In genomic region chr7:57120123-57120784, GRCh38 we compare ENCODE assay signal across 13 cellular contexts. TPM values are rescaled to one million over a fixed set of nuclear protein-coding genes. Genes with fewer than 3 reads are reported as not detected.
"Had no signal": no experiment of that assay in that cellular context is flagged by ENCODE, and none has a peak within 500 bp of the region (broad histone marks: within the 10 kb centered on the region; RNA-seq: fewer than 3 reads in every experiment).

No MANE protein-coding gene starts in this region.

RNA-seq across cellular contexts. Expression of gene ZNF479, which starts 12.0 kb away (rescaled TPM):
- total RNA-seq: activated B cell treated with CpG ODN at 0.5 μM for 24 hours; activated CD4-positive, alpha-beta memory T cell treated with anti-CD3 and anti-CD28 coated beads for 36 hours; activated CD4-positive, alpha-beta memory T cell treated with anti-CD3 and anti-CD28 coated beads, Interleukin-2, amount 10 ng/mL, durations not matched to agents 7 days and 5 days; activated CD4-positive, alpha-beta T cell treated with anti-CD3 and anti-CD28 coated beads for 36 hours; activated CD4-positive, alpha-beta T cell treated with anti-CD3 and anti-CD28 coated beads, Interleukin-2, amount 10 ng/mL, durations not matched to agents 24 days and 14 days; activated CD4-positive, alpha-beta T cell treated with anti-CD3 and anti-CD28 coated beads, Interleukin-2, amount 10 ng/mL, durations not matched to agents 7 days and 5 days; activated CD8-positive, alpha-beta memory T cell treated with anti-CD3 and anti-CD28 coated beads for 36 hours; activated CD8-positive, alpha-beta memory T cell treated with anti-CD3 and anti-CD28 coated beads, Interleukin-2, amount 10 ng/mL, durations not matched to agents 7 days and 5 days; activated CD8-positive, alpha-beta T cell treated with anti-CD3 and anti-CD28 coated beads for 36 hours; activated CD8-positive, alpha-beta T cell treated with anti-CD3 and anti-CD28 coated beads, Interleukin-2, amount 10 ng/mL, durations not matched to agents 7 days and 5 days; T-helper 17 cell; T-helper 2 cell treated with Interferon-gamma antibody and Interleukin-4, amounts not matched to agents 100 ng/mL and 5 ng/mL, for 36 hours; WTC11 had no signal
